ENCODE assay signal across 2 cellular contexts in the genomic region with DNA sequence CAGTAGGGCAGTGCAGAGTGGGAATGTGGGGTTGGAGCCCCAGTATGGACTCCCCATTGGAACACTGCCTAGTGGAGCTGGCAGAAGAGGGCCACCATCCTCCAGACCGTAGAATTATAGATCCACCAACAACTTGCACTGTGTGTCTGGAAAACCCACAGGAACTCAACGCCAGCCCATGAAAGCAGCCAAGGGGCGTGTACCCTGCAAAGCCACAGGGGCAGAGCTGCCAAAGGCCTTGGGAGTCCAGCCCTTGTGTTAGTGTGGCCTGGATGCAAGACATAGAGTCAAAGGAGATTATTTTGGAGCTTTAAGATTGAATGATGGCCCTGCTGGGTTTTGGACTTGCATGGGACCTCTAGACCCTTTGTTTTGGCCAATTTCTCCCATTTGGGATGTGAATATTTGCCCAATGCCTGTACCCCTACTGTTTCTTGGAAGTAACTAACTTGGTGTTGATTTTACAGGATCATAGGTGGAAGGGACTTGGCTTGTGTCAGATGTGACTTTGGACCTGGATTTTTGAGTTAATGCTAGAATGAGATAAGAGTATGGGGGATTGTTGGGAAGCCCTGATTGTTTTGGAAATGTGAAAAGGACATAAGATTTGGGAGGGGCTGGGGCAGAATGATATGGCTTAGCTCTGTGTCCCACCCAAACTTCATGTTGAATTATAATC.
A peak's percentile ranks its signal among the peaks of the same experiment; 100 is the strongest.
TF ChIP-seq lines count a peak whose summit lies in the region.

No MANE protein-coding gene starts in this region.

TF ChIP-seq in liver, 16 proteins besides CTCF, POLR2A, EP300 and RAD21:
- peak; percentile 11 for TF ChIP-seq FOXA2 (IDR thresholded peaks at IDR 0.05)
- peak; percentile 23 for TF ChIP-seq SP1 (IDR thresholded peaks at IDR 0.05)
- TF ChIP-seq HNF4A (conservative IDR thresholded peaks at IDR 0.05) = peak; percentile 56 to 64
- TF ChIP-seq RXRA (IDR thresholded peaks at IDR 0.05) = no peak

TF ChIP-seq in HepG2, 621 proteins besides CTCF, POLR2A, EP300 and RAD21:
- no peak for TF ChIP-seq NCOA2 (CRISPR knock-in tag; IDR thresholded peaks at IDR 0.05)
- TF ChIP-seq ZMAT5 (CRISPR knock-in tag; IDR thresholded peaks at IDR 0.05; ENCODE audit: borderline replicate concordance, low read depth) = no peak
- no peak for TF ChIP-seq HES4 (CRISPR knock-in tag; IDR thresholded peaks at IDR 0.05; ENCODE audit: borderline replicate concordance)
- TF ChIP-seq GFI1 (CRISPR knock-in tag; IDR thresholded peaks at IDR 0.05; ENCODE audit: borderline replicate concordance) = no peak
- no peak for TF ChIP-seq ZBTB20 (CRISPR knock-in tag; IDR thresholded peaks at IDR 0.05; ENCODE audit: borderline replicate concordance, low read depth)
- TF ChIP-seq, protein P1, sequence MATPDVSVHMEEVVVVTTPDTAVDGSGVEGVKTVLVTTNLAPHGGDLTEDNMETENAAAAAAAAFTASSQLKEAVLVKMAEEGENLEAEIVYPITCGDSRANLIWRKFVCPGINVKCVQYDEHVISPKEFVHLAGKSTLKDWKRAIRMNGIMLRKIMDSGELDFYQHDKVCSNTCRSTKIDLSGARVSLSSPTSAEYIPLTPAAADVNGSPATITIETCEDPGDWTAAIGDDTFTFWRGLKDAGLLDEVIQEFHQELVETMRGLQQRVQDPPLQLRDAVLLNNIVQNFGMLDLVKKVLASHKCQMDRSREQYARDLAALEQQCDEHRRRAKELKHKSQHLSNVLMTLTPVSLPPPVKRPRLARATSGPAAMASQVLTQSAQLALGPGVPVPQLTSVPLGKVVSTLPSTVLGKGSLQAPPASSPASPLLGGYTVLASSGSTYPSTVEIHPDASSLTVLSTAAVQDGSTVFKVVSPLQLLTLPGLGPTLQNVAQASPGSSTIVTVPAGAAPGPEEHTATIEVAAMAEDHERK (CRISPR knock-in tag; IDR thresholded peaks at IDR 0.05; ENCODE audit: low read depth) = no peak
- no peak for TF ChIP-seq GTF3A (CRISPR knock-in tag; conservative IDR thresholded peaks at IDR 0.05)
- TF ChIP-seq, protein P2, sequence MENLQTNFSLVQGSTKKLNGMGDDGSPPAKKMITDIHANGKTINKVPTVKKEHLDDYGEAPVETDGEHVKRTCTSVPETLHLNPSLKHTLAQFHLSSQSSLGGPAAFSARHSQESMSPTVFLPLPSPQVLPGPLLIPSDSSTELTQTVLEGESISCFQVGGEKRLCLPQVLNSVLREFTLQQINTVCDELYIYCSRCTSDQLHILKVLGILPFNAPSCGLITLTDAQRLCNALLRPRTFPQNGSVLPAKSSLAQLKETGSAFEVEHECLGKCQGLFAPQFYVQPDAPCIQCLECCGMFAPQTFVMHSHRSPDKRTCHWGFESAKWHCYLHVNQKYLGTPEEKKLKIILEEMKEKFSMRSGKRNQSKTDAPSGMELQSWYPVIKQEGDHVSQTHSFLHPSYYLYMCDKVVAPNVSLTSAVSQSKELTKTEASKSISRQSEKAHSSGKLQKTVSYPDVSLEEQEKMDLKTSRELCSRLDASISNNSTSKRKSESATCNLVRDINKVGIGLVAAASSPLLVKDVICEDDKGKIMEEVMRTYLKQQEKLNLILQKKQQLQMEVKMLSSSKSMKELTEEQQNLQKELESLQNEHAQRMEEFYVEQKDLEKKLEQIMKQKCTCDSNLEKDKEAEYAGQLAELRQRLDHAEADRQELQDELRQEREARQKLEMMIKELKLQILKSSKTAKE (CRISPR knock-in tag; IDR thresholded peaks at IDR 0.05; ENCODE audit: borderline replicate concordance) = no peak
- no peak for TF ChIP-seq ZFP36L2 (CRISPR knock-in tag; IDR thresholded peaks at IDR 0.05)
- TF ChIP-seq ZBTB37 (CRISPR knock-in tag; IDR thresholded peaks at IDR 0.05) = no peak
- no peak for TF ChIP-seq ZNF121 (CRISPR knock-in tag; IDR thresholded peaks at IDR 0.05)
- no peak for TF ChIP-seq CREM (IDR thresholded peaks at IDR 0.05)
- no peak for TF ChIP-seq CREM (CRISPR knock-in tag; IDR thresholded peaks at IDR 0.05)
- TF ChIP-seq, protein P3, sequence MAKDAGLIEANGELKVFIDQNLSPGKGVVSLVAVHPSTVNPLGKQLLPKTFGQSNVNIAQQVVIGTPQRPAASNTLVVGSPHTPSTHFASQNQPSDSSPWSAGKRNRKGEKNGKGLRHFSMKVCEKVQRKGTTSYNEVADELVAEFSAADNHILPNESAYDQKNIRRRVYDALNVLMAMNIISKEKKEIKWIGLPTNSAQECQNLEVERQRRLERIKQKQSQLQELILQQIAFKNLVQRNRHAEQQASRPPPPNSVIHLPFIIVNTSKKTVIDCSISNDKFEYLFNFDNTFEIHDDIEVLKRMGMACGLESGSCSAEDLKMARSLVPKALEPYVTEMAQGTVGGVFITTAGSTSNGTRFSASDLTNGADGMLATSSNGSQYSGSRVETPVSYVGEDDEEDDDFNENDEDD (CRISPR knock-in tag; IDR thresholded peaks at IDR 0.05; ENCODE audit: borderline replicate concordance) = no peak
- TF ChIP-seq, protein P4, sequence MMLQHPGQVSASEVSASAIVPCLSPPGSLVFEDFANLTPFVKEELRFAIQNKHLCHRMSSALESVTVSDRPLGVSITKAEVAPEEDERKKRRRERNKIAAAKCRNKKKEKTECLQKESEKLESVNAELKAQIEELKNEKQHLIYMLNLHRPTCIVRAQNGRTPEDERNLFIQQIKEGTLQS (CRISPR knock-in tag; IDR thresholded peaks at IDR 0.05) = no peak
- TF ChIP-seq ZNF644 (CRISPR knock-in tag; IDR thresholded peaks at IDR 0.05; ENCODE audit: low read depth) = no peak
TF ChIP-seq in HepG2: peak in this region for 0.
